In the genomic region with DNA sequence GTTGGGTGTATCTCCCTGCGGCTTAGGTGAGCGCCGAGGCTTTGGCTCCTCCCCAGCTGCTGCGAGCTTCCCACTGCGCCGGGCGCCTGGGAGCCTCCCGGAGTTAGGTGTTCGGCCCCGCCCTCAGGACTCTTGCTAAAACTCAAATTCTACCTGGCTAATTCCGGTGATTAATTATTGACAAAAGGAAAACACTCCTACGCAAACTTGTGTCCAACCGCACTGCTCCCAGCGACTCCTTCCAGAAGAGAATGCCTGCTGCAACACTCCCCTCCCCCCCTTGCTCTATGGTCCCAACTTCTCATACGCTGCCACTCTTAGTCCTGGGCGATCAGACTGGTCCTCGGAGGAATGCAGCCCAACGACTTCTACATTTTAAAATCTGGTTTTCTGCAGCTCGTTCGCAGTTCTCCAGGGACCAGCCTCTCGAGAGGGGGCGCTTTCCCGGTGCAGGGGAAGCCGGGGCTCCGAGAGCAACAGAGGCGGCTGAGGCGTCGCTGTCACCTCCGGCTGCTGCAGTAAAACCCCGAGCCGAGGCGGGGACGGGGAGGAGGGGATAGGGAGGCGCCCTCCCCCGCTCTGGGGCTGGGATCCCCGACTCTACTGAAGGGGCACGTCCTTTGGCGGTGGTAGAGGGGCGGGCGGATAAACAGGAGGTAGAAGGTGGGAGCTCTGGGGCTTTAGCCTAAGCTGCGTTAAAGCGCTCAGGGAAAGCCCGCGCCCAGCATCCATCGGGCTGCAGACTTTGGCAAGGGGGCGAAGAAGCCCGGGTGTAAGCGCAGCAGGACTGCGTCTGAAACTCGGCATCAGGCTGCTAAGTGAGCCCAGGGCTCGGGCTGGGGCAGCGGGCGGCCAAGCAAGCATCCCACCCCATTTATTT, we compare ENCODE assay signal across 8 cellular contexts. TPM values are rescaled to one million over a fixed set of nuclear protein-coding genes. Genes with fewer than 3 reads are reported as not detected.
A peak's percentile ranks its signal among the peaks of the same experiment; 100 is the strongest.
DNase-seq lines count a peak whose midpoint lies in the region; TF ChIP-seq lines count a peak whose summit lies in the region.

A gene with protein sequence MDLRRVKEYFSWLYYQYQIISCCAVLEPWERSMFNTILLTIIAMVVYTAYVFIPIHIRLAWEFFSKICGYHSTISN (minus strand): TSS at position 77 of the 880 bp plus-strand sequence. CDS start 25,194 bp downstream, outside the sequence.

- in situ Hi-C loops in HAP-1 (cut with MboI; ENCODE audit: low sequenced_read_pairs): no loop called here

- no peak for TF ChIP-seq POLR2A in lower leg skin (IDR thresholded peaks at IDR 0.05)

- H3K36me3 ChIP-seq in HAP-1 (replicated peaks): no peaks in the 10 kb centered on the region

- H3K9me3 ChIP-seq in HAP-1: no peaks in the 10 kb centered on the region

- H3K4me1 ChIP-seq in HAP-1: no peaks in the 10 kb centered on the region

- DNase-seq in GM03348 (ENCODE audit: low spot score): peak; percentile 41
- DNase-seq in HAP-1 (ENCODE audit: low spot score in 2 of 2): peak; percentile 28 to 69
- peak; percentile 55 for DNase-seq in NCI-H128 (lab: John Stamatoyannopoulos, UW; ENCODE audit: unreplicated experiment)
- DNase-seq in activated CD4-positive, alpha-beta T cell treated with anti-CD3 and anti-CD28 coated beads for 48 hours: peak; percentile 56
- peak; percentile 22 for DNase-seq in dermis blood vessel endothelial cell
- peak; percentile 30 to 89 for DNase-seq in lower leg skin (ENCODE audit: low spot score in 2 of 2)
- peak; percentile 18 to 34 (median 31) for DNase-seq in stimulated activated CD4-positive, alpha-beta T cell treated with anti-CD3 and anti-CD28 coated beads, TNF-alpha, amount 100 ng/mL, for 4 hours (ENCODE audit: low read depth in 3 of 3)
- DNase-seq in HUDEP-2 (lab: John Stamatoyannopoulos, UW; ENCODE audit: unreplicated experiment in 76 of 76): no peak

- WGBS in lower leg skin, 2 donors: 1% methylated on average over 35 to 50 of the region's 53 CpGs

- intact Hi-C loops in lower leg skin (cut with DNase I; ENCODE audit: low total_unique reads): no loop called here

- peak within 1 kb of the TSS; percentile 33 for H3K4me3 ChIP-seq in HAP-1
- peak within 1 kb of the TSS; percentile 34 for H3K4me3 ChIP-seq in lower leg skin (ENCODE audit: low read depth, poor library complexity, severe bottlenecking)

- peaks cover 24% of the 10 kb centered on the region for H3K27me3 ChIP-seq in HAP-1 (ENCODE audit: low read depth)

- no peak for TF ChIP-seq CTCF in lower leg skin (IDR thresholded peaks at IDR 0.05)

RNA-seq across cellular contexts. Expression of the gene that starts here (rescaled TPM):
- total RNA-seq in dermis blood vessel endothelial cell: not detected in 2 replicates
- 100 to 1,000 TPM in 3 of 4 donors, 10 to 100 TPM in 1; 91.6 to 175 (median 109) TPM for total RNA-seq in lower leg skin

Comparison
In these comparisons a context has a peak if more than half of its experiments do, and no peak if none do; other contexts are left out.
1. RNA of the gene that starts here (total RNA-seq): 91.6 to 175 TPM in lower leg skin; not detected in dermis blood vessel endothelial cell; every median in the first group is over 10 times any median in the second.
2. Peak in DNase-seq in dermis blood vessel endothelial cell; RNA of the gene not detected or under 1 TPM.
3. DNase-seq: peak in GM03348 (single experiment), HAP-1 (2 of 2), NCI-H128 (single experiment), activated CD4-positive, alpha-beta T cell treated with anti-CD3 and anti-CD28 coated beads for 48 hours (single experiment), lower leg skin (2 of 2) and stimulated activated CD4-positive, alpha-beta T cell treated with anti-CD3 and anti-CD28 coated beads, TNF-alpha, amount 100 ng/mL, for 4 hours (3 of 3); none in HUDEP-2 (0 of 76).